Comparison of ENCODE assay signal across 8 cellular contexts in the genomic region with DNA sequence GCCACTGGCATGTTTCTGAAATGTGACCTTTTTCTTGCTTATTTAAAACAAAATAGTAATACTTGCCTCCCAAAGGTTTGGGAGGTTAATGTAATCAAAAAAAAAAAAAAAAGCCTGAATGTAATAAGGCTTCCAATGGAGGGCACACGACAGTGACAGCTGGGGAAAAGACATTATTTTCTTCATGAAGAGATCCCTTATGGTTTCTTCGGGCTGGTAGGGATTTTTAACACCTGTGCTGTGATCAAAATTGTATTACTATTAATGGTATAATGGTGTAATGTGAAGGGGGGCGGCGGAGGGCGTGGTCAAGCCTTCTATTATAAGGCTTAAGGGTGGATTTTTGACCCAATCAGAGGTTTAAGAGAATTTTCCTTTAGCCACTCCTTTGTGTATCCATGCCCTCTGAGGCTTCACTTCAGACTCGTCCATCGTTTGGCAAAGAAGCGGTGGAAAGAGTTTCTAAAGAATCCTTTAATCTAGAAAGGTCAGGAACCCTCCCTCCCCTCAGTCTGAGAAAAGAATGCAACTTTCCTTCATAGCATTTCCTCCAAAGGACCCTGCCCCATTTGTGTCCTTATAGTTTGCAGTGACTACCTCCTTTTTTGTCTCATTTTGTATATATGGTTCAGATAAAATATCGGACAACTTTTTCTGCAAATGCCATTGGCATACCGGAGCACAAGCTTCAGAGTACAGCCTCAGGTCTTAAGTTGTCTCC.
DNase-seq lines count a peak whose midpoint lies in the region; ATAC-seq and TF ChIP-seq lines count a peak whose summit lies in the region.

No MANE protein-coding gene starts in this region.

- H3K4me1 Mint-ChIP-seq in memory B cell, result peaks cover 14% of the 10 kb centered on the region

- H3K27me3 Mint-ChIP-seq in memory B cell, result no peaks in the 10 kb centered on the region

- peaks cover 1% of the 10 kb centered on the region for H3K36me3 Mint-ChIP-seq in memory B cell

- H3K27ac Mint-ChIP-seq in memory B cell, result peak overlapping the region; percentile 96

- TF ChIP-seq CTCF in dorsolateral prefrontal cortex (IDR thresholded peaks at IDR 0.05 in 54 of 56, conservative IDR thresholded peaks at IDR 0.05 in 2 of 56; ENCODE audit: low read depth in 1 of 56, partially characterized antibody in 56 of 56), result no peak

- ATAC-seq in memory B cell (ENCODE audit: low read depth) (no peak), GM18502 (IDR thresholded peaks at IDR 0.05; ENCODE audit: poor library complexity, unreplicated experiment) (no peak)

- peak overlapping the region; percentile 96 to 100 (median 100) for H3K27ac ChIP-seq in dorsolateral prefrontal cortex
- H3K27ac ChIP-seq in subcutaneous abdominal adipose tissue (ENCODE audit: low read depth, low read length), result peak overlapping the region; percentile 99

- H3K36me3 ChIP-seq in subcutaneous abdominal adipose tissue (ENCODE audit: control insufficient read depth in 5 of 5, insufficient read depth in 5 of 5, low read length in 5 of 5), result no peaks in the 10 kb centered on the region

- peak; percentile 53 for DNase-seq in NCI-H2107 treated with DMSO at 0.1 percent for 48 hours (lab: John Stamatoyannopoulos, UW; ENCODE audit: unreplicated experiment)
- DNase-seq in NCI-H2107 (lab: John Stamatoyannopoulos, UW), result no peak
- DNase-seq in NCI-H128 (lab: John Stamatoyannopoulos, UW; ENCODE audit: unreplicated experiment), result peak; percentile 40
- DNase-seq in SW480 (ENCODE audit: low spot score), result peak; percentile 90
- DNase-seq in dorsolateral prefrontal cortex, result peak in 4 of 10 donors; percentile 27 to 75 (median 64)
- DNase-seq in memory B cell (ENCODE audit: low spot score in 2 of 2), result no peak

- peaks cover 0 to 32% (median 27%) of the 10 kb centered on the region in 5 donors for H3K4me1 ChIP-seq in subcutaneous abdominal adipose tissue (ENCODE audit: control insufficient read depth in 5 of 5, insufficient read depth in 5 of 5, low read length in 5 of 5)

- peaks cover 2% of the 10 kb centered on the region for H3K9me3 Mint-ChIP-seq in memory B cell

- no peaks in the 10 kb centered on the region for H3K9me3 ChIP-seq in subcutaneous abdominal adipose tissue (ENCODE audit: control insufficient read depth in 5 of 5, low read length in 5 of 5)

- peak overlapping the region; percentile 86 for H3K4me3 Mint-ChIP-seq in memory B cell

- peak overlapping the region; percentile 64 to 96 (median 92) for H3K9ac ChIP-seq in subcutaneous abdominal adipose tissue (ENCODE audit: low read length in 5 of 5)

- H3K4me3 ChIP-seq in dorsolateral prefrontal cortex (peak overlapping the region in 58 of 59 donors; percentile 52 to 95 (median 72)), subcutaneous abdominal adipose tissue (ENCODE audit: low read depth in 1 of 5, low read length in 5 of 5) (peak overlapping the region; percentile 50 to 82 (median 80))

- intact Hi-C loops in dorsolateral prefrontal cortex (cut with DNase I), result loop anchor here in 1 of 2 donors (1.0 kb wide), 1 partner anchor 9 kb away; no protein-coding TSS in a partner anchor

- H3K27me3 ChIP-seq in dorsolateral prefrontal cortex, result no peaks in the 10 kb centered on the region
- no peaks in the 10 kb centered on the region for H3K27me3 ChIP-seq in subcutaneous abdominal adipose tissue (ENCODE audit: control insufficient read depth in 5 of 5, insufficient read depth in 4 of 5, low read length in 5 of 5)

Comparison
In these comparisons a context has a peak if more than half of its experiments do, and no peak if none do; other contexts are left out.
1. DNase-seq: peak in NCI-H2107 treated with DMSO at 0.1 percent for 48 hours (single experiment), NCI-H128 (single experiment) and SW480 (single experiment); none in NCI-H2107 (single experiment) and memory B cell (0 of 2).